Comparison of ENCODE assay signal across 1 cellular context in the genomic region with DNA sequence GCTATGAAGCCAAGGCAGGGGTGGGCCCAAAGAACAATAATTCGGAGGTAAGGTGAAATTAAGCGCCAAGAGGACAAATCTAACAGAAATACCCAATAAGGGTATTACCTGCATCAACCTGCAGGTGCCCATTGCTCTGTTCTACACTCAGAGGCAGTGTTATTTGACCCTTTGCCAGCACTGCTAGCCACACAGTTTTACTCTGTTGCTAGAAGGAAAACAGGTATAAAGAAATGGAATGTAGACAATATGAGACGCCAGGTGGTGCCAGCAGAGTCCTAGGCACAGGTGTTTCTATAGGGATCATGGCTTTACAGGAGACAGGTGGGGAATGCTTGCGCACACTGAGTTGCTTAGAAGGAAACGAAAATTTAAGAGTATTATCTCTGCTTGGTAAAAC.
TF ChIP-seq lines count a peak whose summit lies in the region.

No MANE protein-coding gene starts in this region.

TF ChIP-seq in WTC11, 78 proteins besides CTCF, POLR2A, EP300 and RAD21 (continued from another document):
- TF ChIP-seq, protein P1, sequence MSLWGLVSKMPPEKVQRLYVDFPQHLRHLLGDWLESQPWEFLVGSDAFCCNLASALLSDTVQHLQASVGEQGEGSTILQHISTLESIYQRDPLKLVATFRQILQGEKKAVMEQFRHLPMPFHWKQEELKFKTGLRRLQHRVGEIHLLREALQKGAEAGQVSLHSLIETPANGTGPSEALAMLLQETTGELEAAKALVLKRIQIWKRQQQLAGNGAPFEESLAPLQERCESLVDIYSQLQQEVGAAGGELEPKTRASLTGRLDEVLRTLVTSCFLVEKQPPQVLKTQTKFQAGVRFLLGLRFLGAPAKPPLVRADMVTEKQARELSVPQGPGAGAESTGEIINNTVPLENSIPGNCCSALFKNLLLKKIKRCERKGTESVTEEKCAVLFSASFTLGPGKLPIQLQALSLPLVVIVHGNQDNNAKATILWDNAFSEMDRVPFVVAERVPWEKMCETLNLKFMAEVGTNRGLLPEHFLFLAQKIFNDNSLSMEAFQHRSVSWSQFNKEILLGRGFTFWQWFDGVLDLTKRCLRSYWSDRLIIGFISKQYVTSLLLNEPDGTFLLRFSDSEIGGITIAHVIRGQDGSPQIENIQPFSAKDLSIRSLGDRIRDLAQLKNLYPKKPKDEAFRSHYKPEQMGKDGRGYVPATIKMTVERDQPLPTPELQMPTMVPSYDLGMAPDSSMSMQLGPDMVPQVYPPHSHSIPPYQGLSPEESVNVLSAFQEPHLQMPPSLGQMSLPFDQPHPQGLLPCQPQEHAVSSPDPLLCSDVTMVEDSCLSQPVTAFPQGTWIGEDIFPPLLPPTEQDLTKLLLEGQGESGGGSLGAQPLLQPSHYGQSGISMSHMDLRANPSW (CRISPR knock-in tag; conservative IDR thresholded peaks at IDR 0.05; ENCODE audit: low read depth), result no peak
- no peak for TF ChIP-seq FOXK1 (CRISPR knock-in tag; IDR thresholded peaks at IDR 0.05)
- no peak for TF ChIP-seq CREM (CRISPR knock-in tag; IDR thresholded peaks at IDR 0.05)
- TF ChIP-seq ELF4 (CRISPR knock-in tag; IDR thresholded peaks at IDR 0.05; ENCODE audit: low read depth), result no peak
- TF ChIP-seq MYBL2 (CRISPR knock-in tag; IDR thresholded peaks at IDR 0.05), result no peak
- TF ChIP-seq, protein P2, sequence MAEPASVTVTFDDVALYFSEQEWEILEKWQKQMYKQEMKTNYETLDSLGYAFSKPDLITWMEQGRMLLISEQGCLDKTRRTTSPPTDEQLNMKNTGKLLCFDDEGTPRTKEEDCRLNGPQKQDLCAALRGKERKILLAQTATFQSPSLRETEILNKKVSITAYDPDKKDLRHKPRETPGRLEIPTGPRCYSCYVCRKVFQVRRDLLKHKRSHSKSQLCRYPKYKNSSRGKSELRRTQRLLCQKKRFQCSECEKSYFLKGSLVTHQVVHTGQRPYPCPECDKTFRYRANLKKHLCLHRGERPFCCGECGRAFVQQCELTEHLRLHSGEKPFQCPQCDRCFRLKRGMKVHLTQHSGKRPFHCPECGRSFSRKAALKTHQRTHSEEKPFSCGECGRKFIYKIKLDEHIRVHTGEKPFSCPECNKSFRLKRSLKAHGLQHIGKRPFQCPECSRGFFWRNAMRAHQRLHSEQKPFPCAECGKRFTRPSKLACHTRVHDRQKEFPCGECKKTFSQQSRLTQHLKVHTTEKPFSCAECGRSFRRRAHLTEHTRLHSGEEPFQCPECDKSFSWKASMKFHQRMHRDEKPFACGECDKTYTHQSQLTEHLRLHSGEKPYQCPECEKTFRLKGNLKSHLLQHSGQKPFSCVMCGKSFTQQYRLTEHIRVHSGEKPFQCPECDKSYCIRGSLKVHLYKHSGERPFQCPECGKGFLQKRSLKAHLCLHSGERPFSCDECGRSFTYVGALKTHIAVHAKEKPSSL (CRISPR knock-in tag; conservative IDR thresholded peaks at IDR 0.05), result no peak
- TF ChIP-seq, protein P3, sequence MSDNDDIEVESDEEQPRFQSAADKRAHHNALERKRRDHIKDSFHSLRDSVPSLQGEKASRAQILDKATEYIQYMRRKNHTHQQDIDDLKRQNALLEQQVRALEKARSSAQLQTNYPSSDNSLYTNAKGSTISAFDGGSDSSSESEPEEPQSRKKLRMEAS (CRISPR knock-in tag; IDR thresholded peaks at IDR 0.05), result no peak
- TF ChIP-seq, protein P4, sequence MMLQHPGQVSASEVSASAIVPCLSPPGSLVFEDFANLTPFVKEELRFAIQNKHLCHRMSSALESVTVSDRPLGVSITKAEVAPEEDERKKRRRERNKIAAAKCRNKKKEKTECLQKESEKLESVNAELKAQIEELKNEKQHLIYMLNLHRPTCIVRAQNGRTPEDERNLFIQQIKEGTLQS (CRISPR knock-in tag; conservative IDR thresholded peaks at IDR 0.05), result no peak
- TF ChIP-seq ZNF423 (CRISPR knock-in tag; IDR thresholded peaks at IDR 0.05), result no peak
- TF ChIP-seq, protein P5, sequence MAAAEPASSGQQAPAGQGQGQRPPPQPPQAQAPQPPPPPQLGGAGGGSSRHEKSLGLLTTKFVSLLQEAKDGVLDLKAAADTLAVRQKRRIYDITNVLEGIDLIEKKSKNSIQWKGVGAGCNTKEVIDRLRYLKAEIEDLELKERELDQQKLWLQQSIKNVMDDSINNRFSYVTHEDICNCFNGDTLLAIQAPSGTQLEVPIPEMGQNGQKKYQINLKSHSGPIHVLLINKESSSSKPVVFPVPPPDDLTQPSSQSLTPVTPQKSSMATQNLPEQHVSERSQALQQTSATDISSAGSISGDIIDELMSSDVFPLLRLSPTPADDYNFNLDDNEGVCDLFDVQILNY (CRISPR knock-in tag; IDR thresholded peaks at IDR 0.05), result no peak
- no peak for TF ChIP-seq TP53 (CRISPR knock-in tag; IDR thresholded peaks at IDR 0.05)
- no peak for TF ChIP-seq CREB1 (CRISPR knock-in tag; IDR thresholded peaks at IDR 0.05)
- TF ChIP-seq TCF7 (CRISPR knock-in tag; IDR thresholded peaks at IDR 0.05; ENCODE audit: low read depth), result no peak
TF ChIP-seq in WTC11: peak in this region for 0.
